Comparison of ENCODE assay signal across 9 cellular contexts in the genomic region with DNA sequence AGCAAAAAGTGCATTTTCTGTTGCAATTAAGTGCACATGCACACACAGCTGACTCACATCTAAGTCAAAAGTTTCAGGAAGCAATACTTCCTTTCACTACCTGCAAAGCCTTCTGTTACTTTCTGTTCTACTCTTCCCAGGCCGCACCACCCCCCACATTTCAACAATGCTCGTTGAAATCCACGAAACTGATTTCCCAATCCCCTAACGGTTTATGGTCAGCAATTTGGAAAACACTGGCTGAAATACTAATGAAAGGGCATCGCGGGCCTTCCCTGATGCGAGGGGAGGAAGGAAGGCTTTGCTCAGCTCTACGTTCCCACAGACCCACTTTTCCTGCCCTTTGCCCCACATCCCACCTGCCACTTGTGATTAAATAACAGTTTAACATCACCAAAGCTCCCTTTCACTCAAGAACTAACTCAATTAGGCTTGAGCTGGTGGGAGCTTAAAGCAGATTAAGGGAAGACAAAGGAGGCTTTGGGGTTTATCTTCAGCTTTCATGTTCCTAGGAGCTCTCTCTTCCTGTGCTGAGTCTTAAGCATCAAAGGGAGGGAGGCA.
A peak's percentile ranks its signal among the peaks of the same experiment; 100 is the strongest.
DNase-seq lines count a peak whose midpoint lies in the region; ATAC-seq, FAIRE-seq and TF ChIP-seq lines count a peak whose summit lies in the region.
"Had no signal": no experiment of that assay in that cellular context is flagged by ENCODE, and none has a peak within 500 bp of the region (broad histone marks: within the 10 kb centered on the region; RNA-seq: fewer than 3 reads in every experiment).

No MANE protein-coding gene starts in this region.

- FAIRE-seq in HepG2 (lab: Jason Lieb, UNC) = peak; percentile 84

- H3K27ac Mint-ChIP-seq in CD8-positive, alpha-beta T cell = peak overlapping the region; percentile 65

- no peaks in the 10 kb centered on the region for H3K27me3 ChIP-seq in CD8-positive, alpha-beta T cell (ENCODE audit: insufficient read depth, low read length)
- H3K27me3 ChIP-seq in HepG2 (ENCODE audit: control insufficient read depth in 1 of 2, insufficient read depth in 2 of 2, low read length in 2 of 2) (no peaks in the 10 kb centered on the region), thoracic aorta (replicated peaks; ENCODE audit: insufficient read depth) (no peaks in the 10 kb centered on the region), prostate gland (replicated peaks; ENCODE audit: insufficient read depth) (no peaks in the 10 kb centered on the region)
- H3K27me3 ChIP-seq: body of pancreas had no signal

- H3K9ac ChIP-seq in HepG2 (ENCODE audit: insufficient read depth, low read depth, low read length) = peak overlapping the region; percentile 63

- TF ChIP-seq EP300 in HepG2 (IDR thresholded peaks at IDR 0.05; ENCODE audit: low read depth in 2 of 2, low read length in 2 of 2) (peak in 1 of 2 experiments; percentile 72; a peak in 2 of 4 replicates), HepG2 (CRISPR knock-in tag; IDR thresholded peaks at IDR 0.05; ENCODE audit: borderline replicate concordance) (peak; percentile 60; the same call in 1 of the 2 replicates)

- H2AFZ ChIP-seq in HepG2 (ENCODE audit: low read length) = peak overlapping the region; percentile 84

- peaks cover 10% of the 10 kb centered on the region for H3K4me1 ChIP-seq in CD8-positive, alpha-beta T cell (ENCODE audit: insufficient read depth, low read length)
- peaks cover 97% of the 10 kb centered on the region for H3K4me1 ChIP-seq in HepG2 (ENCODE audit: insufficient read depth, low read length)
- peaks cover 11% of the 10 kb centered on the region in 2 donors for H3K4me1 ChIP-seq in thoracic aorta (ENCODE audit: control insufficient read depth in 1 of 2, low read depth in 2 of 2)
- H3K4me1 ChIP-seq in prostate gland (replicated peaks) = no peaks in the 10 kb centered on the region

- H3K27me3 Mint-ChIP-seq in CD8-positive, alpha-beta T cell (ENCODE audit: low read depth) = no peaks in the 10 kb centered on the region

- H3K27ac ChIP-seq in CD8-positive, alpha-beta T cell (ENCODE audit: low read depth, low read length) = no peak overlapping the region
- H3K27ac ChIP-seq in HepG2 (ENCODE audit: extremely low read length, insufficient read depth, low read length) = peak overlapping the region; percentile 80
- H3K27ac ChIP-seq in thoracic aorta = no peak overlapping the region
- H3K27ac ChIP-seq in prostate gland = no peak overlapping the region

- WGBS in HepG2 (ENCODE audit: low lambda C conversion rate) = 6% methylated on average over 8 of the region's 8 CpGs
- WGBS in prostate gland = 69% methylated on average over 8 of the region's 8 CpGs

- POLR2A ChIA-PET in CD8-positive, alpha-beta T cell (lab: Charles Lee) = interaction anchor here (1.6 kb wide), 1 partner anchor 10 kb away, joined by 4 read pairs; no protein-coding TSS in a partner anchor
- POLR2A ChIA-PET in HepG2 (lab: Yijun Ruan, JAX) = interaction anchor here (1.0 to 1.9 kb wide), 4 partner anchors 64 to 194 kb away, joined by 3 to 6 read pairs (median 3); no protein-coding TSS in a partner anchor

- peak; percentile 59 for ATAC-seq in CD8-positive, alpha-beta T cell
- ATAC-seq in HepG2 (peak; percentile 9; the same call in 2 of the 3 replicates), thoracic aorta (ENCODE audit: insufficient number of reproducible peaks, low FRiP score, low read depth) (no peak)
- ATAC-seq: body of pancreas had no signal

- peak overlapping the region; percentile 42 for H3K4me3 ChIP-seq in CD8-positive, alpha-beta T cell (ENCODE audit: low read depth, low read length)
- H3K4me3 ChIP-seq in HepG2 (replicated peaks in 1 of 3; ENCODE audit: insufficient read depth in 1 of 3, low read depth in 2 of 3, low read length in 3 of 3) (peak overlapping the region; percentile 18 to 38 (median 25); a peak in 2 of 6 replicates), thoracic aorta (peak overlapping the region; percentile 13), prostate gland (no peak overlapping the region)
- H3K4me3 ChIP-seq: body of pancreas had no signal

- H3K36me3 ChIP-seq in CD8-positive, alpha-beta T cell (ENCODE audit: insufficient read depth, low read length) = no peaks in the 10 kb centered on the region
- H3K36me3 ChIP-seq in HepG2 (replicated peaks in 1 of 2; ENCODE audit: control insufficient read depth in 1 of 2, insufficient read depth in 2 of 2, low read length in 2 of 2) (no peaks in the 10 kb centered on the region), thoracic aorta (no peaks in the 10 kb centered on the region), prostate gland (no peaks in the 10 kb centered on the region)

- peaks cover 17% of the 10 kb centered on the region for H3K4me1 Mint-ChIP-seq in CD8-positive, alpha-beta T cell (ENCODE audit: low read depth)

- peak overlapping the region; percentile 85 for H3K4me2 ChIP-seq in HepG2 (ENCODE audit: low read depth, low read length)

- no peaks in the 10 kb centered on the region for H4K20me1 ChIP-seq in HepG2 (ENCODE audit: insufficient read depth, low read length)

- no peaks in the 10 kb centered on the region for H3K9me3 Mint-ChIP-seq in CD8-positive, alpha-beta T cell

- in situ Hi-C loops in HepG2 (cut with HindIII; ENCODE audit: extremely low pct_ligation_motif_present, low pct_unique_long_range_greater_than_20kb) = no loop called here

- no peaks in the 10 kb centered on the region for H3K9me3 ChIP-seq in CD8-positive, alpha-beta T cell (ENCODE audit: low read length)
- H3K9me3 ChIP-seq in HepG2 (ENCODE audit: low read length) (no peaks in the 10 kb centered on the region), thoracic aorta (no peaks in the 10 kb centered on the region), prostate gland (no peaks in the 10 kb centered on the region)
- H3K9me3 ChIP-seq: body of pancreas had no signal

- 0 out of 2 replicates have a peak, but pooled peaks have one; percentile 17 for TF ChIP-seq RAD21 in HepG2 (CRISPR knock-in tag; IDR thresholded peaks at IDR 0.05)

- DNase-seq in CD8-positive, alpha-beta T cell = no peak
- DNase-seq in HS-5 (ENCODE audit: low read depth) (peak; percentile 16), HepG2 (ENCODE audit: low spot score) (peak; percentile 86), thoracic aorta (ENCODE audit: low spot score) (no peak), prostate gland (ENCODE audit: low spot score) (no peak), cerebellar nuclear complex (lab: John Stamatoyannopoulos, UW) (no peak), posterior vena cava (ENCODE audit: low spot score) (no peak)
- DNase-seq in activated T-cell treated with anti-CD3 and anti-CD28 coated beads, Interleukin-2, amount 50 U/mL, for 48 hours = peak; percentile 39 to 48

- peak overlapping the region; percentile 80 for H3K4me3 Mint-ChIP-seq in CD8-positive, alpha-beta T cell

- H3K79me2 ChIP-seq in HepG2 (ENCODE audit: insufficient read depth, low read length) = no peaks in the 10 kb centered on the region

- no TSS peak for BruUV-seq in HepG2 (replicated peaks; lab: Mats Ljungman, UMichigan)

- CTCF ChIA-PET in CD8-positive, alpha-beta T cell (lab: Charles Lee) = interaction anchor here (0.9 kb wide), 1 partner anchor 199 kb away, joined by 3 read pairs; no protein-coding TSS in a partner anchor
- CTCF ChIA-PET in HepG2 (lab: Yijun Ruan, JAX; ENCODE audit: low intra/inter-chr PET ratio, low total read pairs) = no interaction called here

- intact Hi-C loops in CD8-positive, alpha-beta T cell (cut with DNase I, micrococcal nuclease) = no loop called here
- intact Hi-C loops in HepG2 (cut with micrococcal nuclease; ENCODE audit: unreplicated experiment) = loop anchor here (10.0 kb wide), 1 partner anchor 197 kb away; no protein-coding TSS in a partner anchor
- intact Hi-C loops in prostate gland (cut with DNase I) = loop anchor here (10.0 kb wide), 1 partner anchor 197 kb away; no protein-coding TSS in a partner anchor
- intact Hi-C loops in posterior vena cava (cut with DNase I) = no loop called here

- H3K36me3 Mint-ChIP-seq in CD8-positive, alpha-beta T cell = no peaks in the 10 kb centered on the region

- no peak for TF ChIP-seq CTCF in CD8-positive, alpha-beta T cell (IDR thresholded peaks at IDR 0.05)
- TF ChIP-seq CTCF in HepG2 (CRISPR knock-in tag; IDR thresholded peaks at IDR 0.05) (no peak), thoracic aorta (IDR thresholded peaks at IDR 0.05) (no peak), prostate gland (IDR thresholded peaks at IDR 0.05) (no peak)

- TF ChIP-seq POLR2A in HepG2 (IDR thresholded peaks at IDR 0.05; ENCODE audit: insufficient read depth in 1 of 2, low read depth in 2 of 2, low read length in 2 of 2) = no peak
- TF ChIP-seq POLR2A in prostate gland (IDR thresholded peaks at IDR 0.05) = no peak

TF ChIP-seq in HepG2, 621 proteins besides CTCF, POLR2A, EP300 and RAD21 (continues in another document):
- TF ChIP-seq ASH2L (IDR thresholded peaks at IDR 0.05; ENCODE audit: insufficient read length, low read depth, low read length) (peak; percentile 49), RFXANK (CRISPR knock-in tag; IDR thresholded peaks at IDR 0.05) (no peak), KLF16 (CRISPR knock-in tag; IDR thresholded peaks at IDR 0.05) (peak in 1 of 2 experiments; percentile 59; a peak in 1 of 4 replicates), TP53 (CRISPR knock-in tag; conservative IDR thresholded peaks at IDR 0.05) (no peak), NR3C1 (CRISPR knock-in tag; IDR thresholded peaks at IDR 0.05) (no peak), JARID2 (CRISPR knock-in tag; IDR thresholded peaks at IDR 0.05; ENCODE audit: insufficient replicate concordance) (no peak), FOSL2 (CRISPR knock-in tag; IDR thresholded peaks at IDR 0.05) (peak; percentile 68), ZNF672 (CRISPR knock-in tag; IDR thresholded peaks at IDR 0.05) (no peak), ZMYM4 (CRISPR knock-in tag; IDR thresholded peaks at IDR 0.05) (no peak)
- TF ChIP-seq, protein P1, sequence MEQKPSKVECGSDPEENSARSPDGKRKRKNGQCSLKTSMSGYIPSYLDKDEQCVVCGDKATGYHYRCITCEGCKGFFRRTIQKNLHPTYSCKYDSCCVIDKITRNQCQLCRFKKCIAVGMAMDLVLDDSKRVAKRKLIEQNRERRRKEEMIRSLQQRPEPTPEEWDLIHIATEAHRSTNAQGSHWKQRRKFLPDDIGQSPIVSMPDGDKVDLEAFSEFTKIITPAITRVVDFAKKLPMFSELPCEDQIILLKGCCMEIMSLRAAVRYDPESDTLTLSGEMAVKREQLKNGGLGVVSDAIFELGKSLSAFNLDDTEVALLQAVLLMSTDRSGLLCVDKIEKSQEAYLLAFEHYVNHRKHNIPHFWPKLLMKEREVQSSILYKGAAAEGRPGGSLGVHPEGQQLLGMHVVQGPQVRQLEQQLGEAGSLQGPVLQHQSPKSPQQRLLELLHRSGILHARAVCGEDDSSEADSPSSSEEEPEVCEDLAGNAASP (CRISPR knock-in tag; IDR thresholded peaks at IDR 0.05; ENCODE audit: borderline replicate concordance) = no peak
- TF ChIP-seq, protein P2, sequence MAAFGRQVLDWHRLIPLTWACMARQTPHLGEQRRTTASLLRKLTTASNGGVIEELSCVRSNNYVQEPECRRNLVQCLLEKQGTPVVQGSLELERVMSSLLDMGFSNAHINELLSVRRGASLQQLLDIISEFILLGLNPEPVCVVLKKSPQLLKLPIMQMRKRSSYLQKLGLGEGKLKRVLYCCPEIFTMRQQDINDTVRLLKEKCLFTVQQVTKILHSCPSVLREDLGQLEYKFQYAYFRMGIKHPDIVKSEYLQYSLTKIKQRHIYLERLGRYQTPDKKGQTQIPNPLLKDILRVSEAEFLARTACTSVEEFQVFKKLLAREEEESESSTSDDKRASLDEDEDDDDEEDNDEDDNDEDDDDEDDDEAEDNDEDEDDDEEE (CRISPR knock-in tag; IDR thresholded peaks at IDR 0.05) = no peak

Comparison
In these comparisons a context has a peak if more than half of its experiments do, and no peak if none do; other contexts are left out.
1. DNase-seq: peak in HS-5 (single experiment), activated T-cell treated with anti-CD3 and anti-CD28 coated beads, Interleukin-2, amount 50 U/mL, for 48 hours (2 of 2) and HepG2 (single experiment); none in CD8-positive, alpha-beta T cell (0 of 7), thoracic aorta (single experiment), prostate gland (single experiment), cerebellar nuclear complex (0 of 2) and posterior vena cava (single experiment).
2. H3K4me3 ChIP-seq: peak in CD8-positive, alpha-beta T cell (single experiment), HepG2 (3 of 3) and thoracic aorta (single experiment); none in prostate gland (0 of 2).
3. intact Hi-C loops: an anchor here in HepG2 (10.0 kb wide) and prostate gland (10.0 kb wide); none called in CD8-positive, alpha-beta T cell and posterior vena cava.